9 cellular contexts compared by ENCODE assay signal in the genomic region with DNA sequence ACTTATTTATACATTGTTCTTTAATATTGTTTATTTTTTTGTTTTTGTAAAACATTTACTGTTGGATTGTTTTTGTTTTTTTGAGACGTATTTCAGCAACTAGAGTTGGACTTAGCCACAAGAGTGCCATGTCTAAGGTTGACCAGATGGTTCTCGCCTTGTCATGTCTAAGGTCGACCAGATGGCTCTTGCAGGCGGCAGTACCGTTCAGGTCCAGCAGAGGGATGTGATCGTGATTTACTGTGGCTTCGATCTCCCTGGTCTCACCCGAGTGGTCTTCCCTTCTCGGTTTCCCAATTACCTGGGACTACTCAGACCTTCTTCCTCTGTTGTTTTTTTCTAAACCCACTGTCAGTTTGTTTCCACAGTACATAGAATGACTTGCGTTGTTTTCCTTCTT.
DNase-seq lines count a peak whose midpoint lies in the region; ATAC-seq and TF ChIP-seq lines count a peak whose summit lies in the region.
"Had no signal": no experiment of that assay in that cellular context is flagged by ENCODE, and none has a peak within 500 bp of the region (broad histone marks: within the 10 kb centered on the region; RNA-seq: fewer than 3 reads in every experiment).

No MANE protein-coding gene starts in this region.

- H3K4me1 ChIP-seq in foreskin keratinocyte = no peaks in the 10 kb centered on the region
- H3K4me1 ChIP-seq in effector memory CD4-positive, alpha-beta T cell (ENCODE audit: control insufficient read depth, insufficient read depth, low read length, poor library complexity, severe bottlenecking) = no peaks in the 10 kb centered on the region

- peak; percentile 31 for TF ChIP-seq CTCF in AG10803 (conservative IDR thresholded peaks at IDR 0.05; ENCODE audit: low read length)
- peak; percentile 15 for TF ChIP-seq CTCF in GM12865 (IDR thresholded peaks at IDR 0.05; ENCODE audit: insufficient read depth, low read depth, low read length, missing control alignments)
- peak; percentile 44; the same call in 1 of the 2 replicates for TF ChIP-seq CTCF in WERI-Rb-1 (IDR thresholded peaks at IDR 0.05; ENCODE audit: low read depth, low read length)
- peak; percentile 12 for TF ChIP-seq CTCF in foreskin keratinocyte (conservative IDR thresholded peaks at IDR 0.05)

- H3K36me3 ChIP-seq in WERI-Rb-1 = peaks cover 78% of the 10 kb centered on the region
- no peaks in the 10 kb centered on the region for H3K36me3 ChIP-seq in effector memory CD4-positive, alpha-beta T cell (ENCODE audit: control insufficient read depth, insufficient read depth, low read length)

- no peak for ATAC-seq in foreskin keratinocyte
- ATAC-seq: stimulated activated memory B cell treated with anti-CD40 and anti-IgM and Interleukin-4, amounts not matched to agents 10 μg/mL and 1 μg/mL and 100 μg/mL, for 72 hours had no signal

- H3K27me3 ChIP-seq in WERI-Rb-1 (ENCODE audit: insufficient read depth, low read depth, severe bottlenecking) (no peaks in the 10 kb centered on the region), foreskin keratinocyte (no peaks in the 10 kb centered on the region)
- no peaks in the 10 kb centered on the region for H3K27me3 ChIP-seq in effector memory CD4-positive, alpha-beta T cell (replicated peaks; ENCODE audit: control insufficient read depth, insufficient read depth, low read length, poor library complexity, severe bottlenecking)

- no peak overlapping the region for H3K4me3 ChIP-seq in AG10803 (ENCODE audit: low read length)
- H3K4me3 ChIP-seq in GM12865 (ENCODE audit: low read depth, low read length) = no peak overlapping the region
- no peak overlapping the region for H3K4me3 ChIP-seq in WERI-Rb-1 (ENCODE audit: low read depth, low read length)
- no peak overlapping the region for H3K4me3 ChIP-seq in effector memory CD4-positive, alpha-beta T cell (ENCODE audit: insufficient read depth, low read depth, low read length, poor library complexity, severe bottlenecking)

- H3K9me3 ChIP-seq in WERI-Rb-1 (ENCODE audit: severe bottlenecking) = peaks cover 35% of the 10 kb centered on the region
- H3K9me3 ChIP-seq in effector memory CD4-positive, alpha-beta T cell (ENCODE audit: control insufficient read depth, low read length) = peaks cover 25% of the 10 kb centered on the region

- H3K27ac ChIP-seq in WERI-Rb-1 (no peak overlapping the region; the same call in 1 of the 2 replicates), foreskin keratinocyte (no peak overlapping the region)
- no peak overlapping the region for H3K27ac ChIP-seq in effector memory CD4-positive, alpha-beta T cell (ENCODE audit: insufficient read depth, low read length, poor library complexity, severe bottlenecking)

- DNase-seq in AG10803 (ENCODE audit: low read depth) = no peak
- DNase-seq in GM12865 (ENCODE audit: low read depth) = no peak
- peak; percentile 43 for DNase-seq in WERI-Rb-1
- no peak for DNase-seq in foreskin keratinocyte
- DNase-seq in NCI-H524 treated with DMSO at 0.1 percent for 48 hours (lab: John Stamatoyannopoulos, UW) = no peak
- DNase-seq in effector memory CD4-positive, alpha-beta T cell = no peak
- no peak for DNase-seq in central memory CD4-positive, alpha-beta T cell
- DNase-seq: NCI-H1436 had no signal
